ENCODE assay signal across 29 cellular contexts in genomic region chr5:52928664-52929063, GRCh38.
"Had no signal": no experiment of that assay in that cellular context is flagged by ENCODE, and none has a peak within 500 bp of the region (broad histone marks: within the 10 kb centered on the region; RNA-seq: fewer than 3 reads in every experiment).

No MANE protein-coding gene starts in this region.

- H3K4me3 Mint-ChIP-seq: activated CD8-positive, alpha-beta T cell treated with anti-CD3 and anti-CD28 coated beads for 36 hours; activated naive CD8-positive, alpha-beta T cell treated with anti-CD3 and anti-CD28 coated beads for 36 hours; activated T-cell treated with anti-CD3 and anti-CD28 coated beads, Interleukin-2, amount 50 U/mL, for 72 hours; activated T-helper 17 cell treated with anti-CD3 and anti-CD28 coated beads, Interleukin-2, amount 50 U/mL, for 72 hours had no signal

- H3K4me1 Mint-ChIP-seq: activated T-helper 17 cell treated with anti-CD3 and anti-CD28 coated beads, Interleukin-2, amount 50 U/mL, for 72 hours had no signal

- H3K36me3 ChIP-seq: WERI-Rb-1 had no signal

- DNase-seq: activated CD4-positive, alpha-beta T cell treated with anti-CD3 and anti-CD28 coated beads for 1 hour; activated CD4-positive, alpha-beta T cell treated with anti-CD3 and anti-CD28 coated beads for 48 hours; activated CD4-positive, CD25-positive, alpha-beta regulatory T cell; activated CD8-positive, alpha-beta T cell treated with anti-CD3 and anti-CD28 coated beads for 36 hours; activated effector memory CD4-positive, alpha-beta T cell treated with anti-CD3 and anti-CD28 coated beads, Interleukin-2, amount 50 U/mL, for 16 hours; activated naive CD4-positive, alpha-beta T cell; activated naive CD4-positive, alpha-beta T cell treated with anti-CD3 and anti-CD28 coated beads, Interleukin-2, amount 50 U/mL, for 16 hours; activated naive CD8-positive, alpha-beta T cell treated with anti-CD3 and anti-CD28 coated beads for 36 hours; activated T-cell treated with anti-CD3 and anti-CD28 coated beads, Interleukin-2, amount 50 U/mL, for 1 hour; activated T-cell treated with anti-CD3 and anti-CD28 coated beads, Interleukin-2, amount 50 U/mL, for 72 hours; amniotic stem cell; aorta; brain microvascular endothelial cell; central memory CD4-positive, alpha-beta T cell; NCI-H1092 treated with DMSO at 0.1 percent for 48 hours; NCI-H1417; NCI-H187 treated with DMSO at 0.1 percent for 48 hours; NCI-H2081; NCI-H345; NCI-H524 treated with DMSO at 0.1 percent for 48 hours; PC-3; Peyer's patch; RPMI8226; SIG-M5; SW 1271; T1000; WERI-Rb-1 had no signal

- H3K4me3 ChIP-seq: Peyer's patch had no signal

- H3K27ac Mint-ChIP-seq: activated CD8-positive, alpha-beta T cell treated with anti-CD3 and anti-CD28 coated beads for 36 hours; activated naive CD8-positive, alpha-beta T cell treated with anti-CD3 and anti-CD28 coated beads for 36 hours; activated T-cell treated with anti-CD3 and anti-CD28 coated beads, Interleukin-2, amount 50 U/mL, for 72 hours; activated T-helper 17 cell treated with anti-CD3 and anti-CD28 coated beads, Interleukin-2, amount 50 U/mL, for 72 hours had no signal

- H3K27ac ChIP-seq: brain microvascular endothelial cell, KMS-11, Peyer's patch, WERI-Rb-1 had no signal

- ATAC-seq: activated CD8-positive, alpha-beta T cell treated with anti-CD3 and anti-CD28 coated beads for 36 hours; activated T-cell treated with anti-CD3 and anti-CD28 coated beads, Interleukin-2, amount 50 U/mL, for 72 hours; activated T-helper 17 cell treated with anti-CD3 and anti-CD28 coated beads, Interleukin-2, amount 50 U/mL, for 72 hours; PC-3 had no signal

- H3K27me3 ChIP-seq: brain microvascular endothelial cell, Peyer's patch had no signal

- H3K27me3 Mint-ChIP-seq: activated CD8-positive, alpha-beta T cell treated with anti-CD3 and anti-CD28 coated beads for 36 hours; activated naive CD8-positive, alpha-beta T cell treated with anti-CD3 and anti-CD28 coated beads for 36 hours had no signal

- H3K9me3 Mint-ChIP-seq: activated CD8-positive, alpha-beta T cell treated with anti-CD3 and anti-CD28 coated beads for 36 hours; activated naive CD8-positive, alpha-beta T cell treated with anti-CD3 and anti-CD28 coated beads for 36 hours; activated T-cell treated with anti-CD3 and anti-CD28 coated beads, Interleukin-2, amount 50 U/mL, for 72 hours; activated T-helper 17 cell treated with anti-CD3 and anti-CD28 coated beads, Interleukin-2, amount 50 U/mL, for 72 hours had no signal

- H3K4me1 ChIP-seq: Peyer's patch had no signal

- H3K4me2 ChIP-seq: KMS-11 had no signal

- H3K9me3 ChIP-seq: Peyer's patch had no signal
